Comparison of ENCODE assay signal across 2 cellular contexts in the genomic region with DNA sequence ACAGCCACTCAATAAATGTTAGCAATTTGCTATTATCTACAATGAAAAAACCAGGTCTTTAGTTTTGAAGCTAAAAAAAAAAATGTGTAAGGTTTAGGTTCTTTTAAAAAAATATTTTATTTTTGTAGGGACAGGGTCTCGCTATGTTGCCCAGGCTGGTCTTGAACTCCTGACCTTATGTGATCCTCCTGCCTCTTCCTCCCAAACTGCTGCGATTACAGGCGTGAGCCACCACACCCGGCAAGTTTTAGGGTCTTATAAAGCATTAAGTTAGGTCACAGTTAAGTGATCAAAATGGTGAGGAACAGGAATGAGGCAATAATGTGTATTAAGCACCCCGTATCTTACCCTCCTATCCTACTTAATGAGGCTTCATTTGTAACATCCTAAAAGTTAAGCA.
TF ChIP-seq lines count a peak whose summit lies in the region.

No MANE protein-coding gene starts in this region.

TF ChIP-seq in IMR-90, 13 proteins besides CTCF, POLR2A, EP300 and RAD21 (continued from another document):
- no peak for TF ChIP-seq MAFK (IDR thresholded peaks at IDR 0.05; ENCODE audit: low read depth, low read length)

TF ChIP-seq in neural cell, 6 proteins besides CTCF, POLR2A, EP300 and RAD21 (continued from another document):
- TF ChIP-seq, protein P1, sequence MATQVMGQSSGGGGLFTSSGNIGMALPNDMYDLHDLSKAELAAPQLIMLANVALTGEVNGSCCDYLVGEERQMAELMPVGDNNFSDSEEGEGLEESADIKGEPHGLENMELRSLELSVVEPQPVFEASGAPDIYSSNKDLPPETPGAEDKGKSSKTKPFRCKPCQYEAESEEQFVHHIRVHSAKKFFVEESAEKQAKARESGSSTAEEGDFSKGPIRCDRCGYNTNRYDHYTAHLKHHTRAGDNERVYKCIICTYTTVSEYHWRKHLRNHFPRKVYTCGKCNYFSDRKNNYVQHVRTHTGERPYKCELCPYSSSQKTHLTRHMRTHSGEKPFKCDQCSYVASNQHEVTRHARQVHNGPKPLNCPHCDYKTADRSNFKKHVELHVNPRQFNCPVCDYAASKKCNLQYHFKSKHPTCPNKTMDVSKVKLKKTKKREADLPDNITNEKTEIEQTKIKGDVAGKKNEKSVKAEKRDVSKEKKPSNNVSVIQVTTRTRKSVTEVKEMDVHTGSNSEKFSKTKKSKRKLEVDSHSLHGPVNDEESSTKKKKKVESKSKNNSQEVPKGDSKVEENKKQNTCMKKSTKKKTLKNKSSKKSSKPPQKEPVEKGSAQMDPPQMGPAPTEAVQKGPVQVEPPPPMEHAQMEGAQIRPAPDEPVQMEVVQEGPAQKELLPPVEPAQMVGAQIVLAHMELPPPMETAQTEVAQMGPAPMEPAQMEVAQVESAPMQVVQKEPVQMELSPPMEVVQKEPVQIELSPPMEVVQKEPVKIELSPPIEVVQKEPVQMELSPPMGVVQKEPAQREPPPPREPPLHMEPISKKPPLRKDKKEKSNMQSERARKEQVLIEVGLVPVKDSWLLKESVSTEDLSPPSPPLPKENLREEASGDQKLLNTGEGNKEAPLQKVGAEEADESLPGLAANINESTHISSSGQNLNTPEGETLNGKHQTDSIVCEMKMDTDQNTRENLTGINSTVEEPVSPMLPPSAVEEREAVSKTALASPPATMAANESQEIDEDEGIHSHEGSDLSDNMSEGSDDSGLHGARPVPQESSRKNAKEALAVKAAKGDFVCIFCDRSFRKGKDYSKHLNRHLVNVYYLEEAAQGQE (IDR thresholded peaks at IDR 0.05; ENCODE audit: borderline replicate concordance), result no peak
- TF ChIP-seq MXI1 (conservative IDR thresholded peaks at IDR 0.05; ENCODE audit: poor library complexity, severe bottlenecking) (no peak), SMC3 (conservative IDR thresholded peaks at IDR 0.05; ENCODE audit: poor library complexity) (no peak), POLR2AphosphoS5 (IDR thresholded peaks at IDR 0.05) (no peak)
